In the genomic region with DNA sequence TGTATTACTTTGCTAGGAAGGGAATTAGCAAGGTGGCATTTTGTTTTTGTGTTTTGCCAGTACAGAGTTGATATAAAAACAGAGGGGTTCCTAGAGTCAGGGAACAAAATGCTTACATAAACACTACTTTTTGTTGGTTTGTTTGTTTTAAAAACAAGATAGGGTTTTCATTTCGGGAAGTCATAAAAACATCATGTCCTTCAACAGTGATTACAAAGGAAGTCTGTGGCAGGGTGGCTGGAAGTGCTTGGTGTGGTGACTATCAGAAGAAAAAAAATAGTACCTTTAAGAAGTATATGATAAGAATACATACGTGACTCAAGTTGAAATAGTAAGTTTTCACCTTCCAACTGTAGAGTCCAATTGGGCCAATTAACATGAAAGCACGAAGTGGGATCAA, we compare ENCODE assay signal across 22 cellular contexts. TPM values are rescaled to one million over a fixed set of nuclear protein-coding genes. Genes with fewer than 3 reads are reported as not detected.
"Had no signal": no experiment of that assay in that cellular context is flagged by ENCODE, and none has a peak within 500 bp of the region (broad histone marks: within the 10 kb centered on the region; RNA-seq: fewer than 3 reads in every experiment).

No MANE protein-coding gene starts in this region.

- H3K27ac Mint-ChIP-seq: activated B cell treated with CpG ODN at 0.5 μM for 24 hours; activated CD8-positive, alpha-beta T cell treated with anti-CD3 and anti-CD28 coated beads, Interleukin-2, amount 10 ng/mL, durations not matched to agents 7 days and 5 days; activated naive CD4-positive, alpha-beta T cell treated with anti-CD3 and anti-CD28 coated beads, Interleukin-2, amount 50 U/mL, for 72 hours; stimulated activated naive B cell treated with anti-CD40 and anti-IgM and Interleukin-4, amounts not matched to agents 10 μg/mL and 1 μg/mL and 100 μg/mL, for 72 hours; T-helper 17 cell had no signal

- H3K27ac ChIP-seq: cardiac muscle cell, pancreas, tibial artery, uterus had no signal

- H3K9me3 ChIP-seq: esophagus squamous epithelium, pancreas, tibial artery, uterus had no signal

- H3K4me3 ChIP-seq: cardiac muscle cell, esophagus squamous epithelium, pancreas, tibial artery, uterus had no signal

- FAIRE-seq: colon, kidney, pancreas had no signal

- H3K4me1 Mint-ChIP-seq: neural crest cell had no signal

- ATAC-seq: activated CD8-positive, alpha-beta T cell treated with anti-CD3 and anti-CD28 coated beads, Interleukin-2, amount 10 ng/mL, durations not matched to agents 7 days and 5 days; activated naive CD4-positive, alpha-beta T cell treated with anti-CD3 and anti-CD28 coated beads, Interleukin-2, amount 50 U/mL, for 72 hours; pancreas; stimulated activated naive B cell treated with anti-CD40 and anti-IgM and Interleukin-4, amounts not matched to agents 10 μg/mL and 1 μg/mL and 100 μg/mL, for 72 hours; T-helper 17 cell had no signal

- H3K27me3 ChIP-seq: cardiac muscle cell, esophagus squamous epithelium, pancreas, tibial artery, uterus had no signal

- H3K9me3 Mint-ChIP-seq: activated B cell treated with CpG ODN at 0.5 μM for 24 hours; neural crest cell; stimulated activated naive B cell treated with anti-CD40 and anti-IgM and Interleukin-4, amounts not matched to agents 10 μg/mL and 1 μg/mL and 100 μg/mL, for 72 hours had no signal

- DNase-seq: activated B cell treated with CpG ODN at 0.5 μM for 24 hours; activated CD4-positive, alpha-beta T cell treated with anti-CD3 and anti-CD28 coated beads for 48 hours; activated CD8-positive, alpha-beta memory T cell treated with anti-CD3 and anti-CD28 coated beads, Interleukin-2, amount 50 U/mL, for 4 hours; activated CD8-positive, alpha-beta T cell treated with anti-CD3 and anti-CD28 coated beads, Interleukin-2, amount 10 ng/mL, durations not matched to agents 7 days and 5 days; activated effector memory CD4-positive, alpha-beta T cell treated with anti-CD3 and anti-CD28 coated beads, Interleukin-2, amount 50 U/mL, for 16 hours; activated T-cell treated with anti-CD3 and anti-CD28 coated beads, Interleukin-2, amount 50 U/mL, for 48 hours; esophagus squamous epithelium; hippocampal formation; kidney; pancreas; stimulated activated CD4-positive, alpha-beta T cell treated with anti-CD3 and anti-CD28 coated beads, Interleukin-2, amount 100 ng/mL, for 48 hours; stimulated activated naive B cell treated with anti-CD40 and anti-IgM and Interleukin-4, amounts not matched to agents 10 μg/mL and 1 μg/mL and 100 μg/mL, for 72 hours; T-helper 17 cell; tibial artery; uterus had no signal

- H3K4me1 ChIP-seq: tibial artery, uterus had no signal

- H3K4me3 Mint-ChIP-seq: activated B cell treated with CpG ODN at 0.5 μM for 24 hours; activated CD8-positive, alpha-beta T cell treated with anti-CD3 and anti-CD28 coated beads, Interleukin-2, amount 10 ng/mL, durations not matched to agents 7 days and 5 days; neural crest cell; stimulated activated naive B cell treated with anti-CD40 and anti-IgM and Interleukin-4, amounts not matched to agents 10 μg/mL and 1 μg/mL and 100 μg/mL, for 72 hours; T-helper 17 cell had no signal

- H3K36me3 ChIP-seq: cardiac muscle cell, esophagus squamous epithelium, pancreas, tibial artery, uterus had no signal

RNA-seq across cellular contexts. Expression of gene IL18, which starts 1.2 kb away (rescaled TPM):
- total RNA-seq: activated naive CD4-positive, alpha-beta T cell treated with anti-CD3 and anti-CD28 coated beads, Interleukin-2, amount 50 U/mL, for 72 hours; neural crest cell had no signal

RNA-seq across cellular contexts. Expression of gene TEX12, which starts 2.1 kb away (rescaled TPM):
- total RNA-seq: activated B cell treated with CpG ODN at 0.5 μM for 24 hours; activated CD8-positive, alpha-beta T cell treated with anti-CD3 and anti-CD28 coated beads, Interleukin-2, amount 10 ng/mL, durations not matched to agents 7 days and 5 days; cardiac muscle cell; fibroblast of villous mesenchyme; kidney; mesenteric fat pad; neural crest cell; pancreas; renal cortical epithelial cell had no signal
